16 cellular contexts compared by ENCODE assay signal in the genomic region with DNA sequence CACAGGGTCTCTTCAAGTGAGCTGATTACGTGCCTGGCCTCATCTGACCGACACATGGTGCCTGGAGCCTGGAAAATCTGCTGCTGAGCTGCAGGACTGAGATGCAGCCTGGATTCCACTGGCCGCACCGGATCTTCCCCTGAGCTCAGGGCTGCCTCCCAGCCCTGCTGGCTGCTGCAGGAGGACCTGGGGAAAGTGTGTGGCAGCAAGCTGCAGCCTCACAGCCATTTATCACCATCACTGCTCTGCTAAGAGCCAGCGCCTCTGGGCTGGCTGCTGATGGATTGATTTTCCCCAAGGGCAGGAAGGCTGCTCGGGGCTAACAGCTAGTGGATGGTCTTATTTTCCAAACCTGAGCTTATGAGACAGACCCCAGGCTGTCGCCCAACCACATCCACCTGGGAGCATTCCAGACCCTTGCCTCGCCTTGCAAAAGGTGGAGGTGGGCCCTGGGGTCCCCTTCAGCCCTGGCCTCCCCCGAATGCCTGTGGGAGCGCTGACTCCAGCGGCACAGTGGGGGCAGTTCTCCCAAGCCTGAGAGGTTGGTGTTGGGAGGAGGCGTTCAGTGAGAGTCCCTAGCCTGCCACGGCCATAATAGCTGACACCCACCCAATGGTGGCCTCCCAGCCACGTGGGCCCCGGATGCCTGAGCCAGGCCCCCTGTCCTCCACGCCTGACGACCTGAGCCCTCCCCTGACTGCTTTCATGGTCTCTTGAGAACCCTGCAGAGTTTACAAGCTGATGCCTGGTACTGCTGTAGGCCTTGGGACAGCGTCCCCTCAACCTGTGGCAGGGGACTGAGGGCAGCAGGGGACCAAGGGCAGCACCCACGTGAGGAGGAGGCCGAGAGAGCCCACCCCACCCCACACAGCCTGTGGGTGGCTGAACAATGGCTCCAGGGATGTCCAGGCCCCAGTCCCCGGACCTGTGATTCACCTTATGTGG.
"Had no signal": no experiment of that assay in that cellular context is flagged by ENCODE, and none has a peak within 500 bp of the region (broad histone marks: within the 10 kb centered on the region; RNA-seq: fewer than 3 reads in every experiment).

No MANE protein-coding gene starts in this region.

- H3K4me3 Mint-ChIP-seq: activated CD4-positive, alpha-beta T cell treated with anti-CD3 and anti-CD28 coated beads, Interleukin-2, amount 10 ng/mL, durations not matched to agents 24 days and 14 days; activated naive CD4-positive, alpha-beta T cell treated with anti-CD3 and anti-CD28 coated beads for 36 hours; activated naive CD8-positive, alpha-beta T cell treated with anti-CD3 and anti-CD28 coated beads, Interleukin-2, amount 50 U/mL, for 24 hours; activated T-helper 17 cell treated with anti-CD3 and anti-CD28 coated beads, Interleukin-2, amount 50 U/mL, for 72 hours; endodermal cell; naive thymus-derived CD4-positive, alpha-beta T cell; stimulated activated effector memory CD8-positive, alpha-beta T cell treated with anti-CD3 and anti-CD28 coated beads, Interleukin-12 subunit alpha, Interleukin-12 subunit beta, amount 100 ng/mL, for 72 hours; T-helper 2 cell treated with Interferon-gamma antibody and Interleukin-4, amounts not matched to agents 5 μg/mL and 100 μg/mL, for 36 hours had no signal

- H3K27me3 ChIP-seq: ascending aorta, heart left ventricle, thyroid gland had no signal

- H3K36me3 ChIP-seq: ascending aorta, heart left ventricle, thyroid gland had no signal

- H3K27ac ChIP-seq: ascending aorta, heart left ventricle, thyroid gland had no signal

- H3K4me1 ChIP-seq: ascending aorta, thyroid gland had no signal

- ATAC-seq: activated naive CD8-positive, alpha-beta T cell treated with anti-CD3 and anti-CD28 coated beads, Interleukin-2, amount 50 U/mL, for 24 hours; activated T-helper 17 cell treated with anti-CD3 and anti-CD28 coated beads, Interleukin-2, amount 50 U/mL, for 72 hours; heart left ventricle; left colon; mucosa of descending colon; naive thymus-derived CD4-positive, alpha-beta T cell; stimulated activated effector memory CD8-positive, alpha-beta T cell treated with anti-CD3 and anti-CD28 coated beads, Interleukin-12 subunit alpha, Interleukin-12 subunit beta, amount 100 ng/mL, for 72 hours had no signal

- FAIRE-seq: frontal cortex had no signal

- H3K27ac Mint-ChIP-seq: activated CD4-positive, alpha-beta T cell treated with anti-CD3 and anti-CD28 coated beads, Interleukin-2, amount 10 ng/mL, durations not matched to agents 24 days and 14 days; activated naive CD4-positive, alpha-beta T cell treated with anti-CD3 and anti-CD28 coated beads for 36 hours; activated naive CD8-positive, alpha-beta T cell treated with anti-CD3 and anti-CD28 coated beads, Interleukin-2, amount 50 U/mL, for 24 hours; activated T-helper 17 cell treated with anti-CD3 and anti-CD28 coated beads, Interleukin-2, amount 50 U/mL, for 72 hours; endodermal cell; naive thymus-derived CD4-positive, alpha-beta T cell; progenitor cell of endocrine pancreas; stimulated activated effector memory CD8-positive, alpha-beta T cell treated with anti-CD3 and anti-CD28 coated beads, Interleukin-12 subunit alpha, Interleukin-12 subunit beta, amount 100 ng/mL, for 72 hours; T-helper 2 cell treated with Interferon-gamma antibody and Interleukin-4, amounts not matched to agents 5 μg/mL and 100 μg/mL, for 36 hours had no signal

- H3K4me3 ChIP-seq: ascending aorta, heart left ventricle, mucosa of descending colon, thyroid gland had no signal

- H3K9me3 Mint-ChIP-seq: activated T-helper 17 cell treated with anti-CD3 and anti-CD28 coated beads, Interleukin-2, amount 50 U/mL, for 72 hours; stimulated activated effector memory CD8-positive, alpha-beta T cell treated with anti-CD3 and anti-CD28 coated beads, Interleukin-12 subunit alpha, Interleukin-12 subunit beta, amount 100 ng/mL, for 72 hours had no signal

- H3K36me3 Mint-ChIP-seq: naive thymus-derived CD4-positive, alpha-beta T cell; stimulated activated effector memory CD8-positive, alpha-beta T cell treated with anti-CD3 and anti-CD28 coated beads, Interleukin-12 subunit alpha, Interleukin-12 subunit beta, amount 100 ng/mL, for 72 hours had no signal

- DNase-seq: activated CD4-positive, alpha-beta T cell treated with anti-CD3 and anti-CD28 coated beads, Interleukin-2, amount 10 ng/mL, durations not matched to agents 24 days and 14 days; activated CD4-positive, CD25-positive, alpha-beta regulatory T cell; activated naive CD4-positive, alpha-beta T cell treated with anti-CD3 and anti-CD28 coated beads for 36 hours; activated naive CD8-positive, alpha-beta T cell treated with anti-CD3 and anti-CD28 coated beads, Interleukin-2, amount 50 U/mL, for 24 hours; endodermal cell; left colon; naive thymus-derived CD4-positive, alpha-beta T cell; thyroid gland had no signal

- H3K9me3 ChIP-seq: ascending aorta, heart left ventricle, mucosa of descending colon, thyroid gland had no signal

- H3K27me3 Mint-ChIP-seq: activated CD4-positive, alpha-beta T cell treated with anti-CD3 and anti-CD28 coated beads, Interleukin-2, amount 10 ng/mL, durations not matched to agents 24 days and 14 days; activated naive CD8-positive, alpha-beta T cell treated with anti-CD3 and anti-CD28 coated beads, Interleukin-2, amount 50 U/mL, for 24 hours; activated T-helper 17 cell treated with anti-CD3 and anti-CD28 coated beads, Interleukin-2, amount 50 U/mL, for 72 hours; naive thymus-derived CD4-positive, alpha-beta T cell had no signal
